34 cellular contexts compared by ENCODE assay signal in the genomic region with DNA sequence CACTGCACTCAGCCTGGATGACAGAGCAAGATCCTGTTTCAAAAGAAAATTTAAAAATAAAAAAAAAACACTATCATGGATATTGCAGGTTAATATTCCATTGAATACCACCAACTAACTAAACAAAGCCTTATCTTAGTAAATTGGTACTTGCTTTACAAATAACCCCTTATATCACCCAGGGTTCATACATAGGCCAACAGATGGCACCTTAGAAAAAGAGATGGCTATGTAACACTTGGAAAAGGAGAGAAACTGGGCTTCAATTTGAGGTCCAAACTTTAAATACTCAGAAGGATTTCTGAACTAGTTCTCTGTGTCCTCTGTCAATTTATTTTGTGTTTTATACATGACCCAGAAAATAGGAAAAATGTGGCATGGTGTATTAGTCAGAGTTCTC.
"Had no signal": no experiment of that assay in that cellular context is flagged by ENCODE, and none has a peak within 500 bp of the region (broad histone marks: within the 10 kb centered on the region; RNA-seq: fewer than 3 reads in every experiment).

No MANE protein-coding gene starts in this region.

- H3K4me3 ChIP-seq: MG63 had no signal

- H3K36me3 ChIP-seq: MG63 had no signal

- H3K4me2 ChIP-seq: KMS-11 had no signal

- H3K9ac ChIP-seq: KMS-11 had no signal

- H3K27ac ChIP-seq: KMS-11 had no signal

- H3K9me3 ChIP-seq: MG63 had no signal

- DNase-seq: Karpas-422, Kasumi-1, MG63, MM.1S, MV-4-11, NCI-H1048, NCI-H1092, NCI-H1092 treated with DMSO at 0.1 percent for 48 hours, NCI-H1105, NCI-H1105 treated with DMSO at 0.1 percent for 48 hours, NCI-H1417, NCI-H1417 treated with DMSO at 0.1 percent for 48 hours, NCI-H1436, NCI-H1436 treated with DMSO at 0.1 percent for 48 hours, NCI-H146, NCI-H1694, NCI-H1694 treated with DMSO at 0.1 percent for 48 hours, NCI-H187, NCI-H187 treated with DMSO at 0.1 percent for 48 hours, NCI-H1930, NCI-H2029, NCI-H2029 treated with DMSO at 0.1 percent for 48 hours, NCI-H2081, NCI-H2081 treated with DMSO at 0.1 percent for 48 hours, NCI-H2107, NCI-H2171, NCI-H2171 treated with DMSO at 0.1 percent for 48 hours, NCI-H2227 treated with DMSO at 0.1 percent for 48 hours, NCI-H226, NCI-H345, NCI-H446, NCI-H446 treated with DMSO at 0.1 percent for 48 hours, NCI-H510A had no signal

- H3K27me3 ChIP-seq: MG63 had no signal
